In the genomic region with DNA sequence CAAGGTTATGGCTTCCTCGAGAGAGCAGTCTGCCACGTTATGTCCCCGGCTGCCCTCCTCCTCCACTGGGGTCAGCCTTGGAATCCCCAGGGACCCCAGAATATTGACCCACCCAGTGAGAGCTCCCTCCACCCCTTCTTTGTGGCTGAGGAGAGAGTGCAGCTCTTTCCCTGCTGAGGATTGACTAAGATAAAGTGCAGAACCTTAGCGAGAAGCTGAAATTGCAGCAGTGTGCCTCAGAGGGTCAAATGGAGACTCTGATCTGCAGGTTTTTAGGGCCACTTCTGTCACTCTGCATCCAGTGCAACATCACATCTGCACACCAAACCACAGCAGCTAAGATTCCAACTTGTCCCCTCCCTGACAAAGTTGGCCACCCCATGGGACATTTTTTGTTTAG, we compare ENCODE assay signal across 14 cellular contexts. TPM values are rescaled to one million over a fixed set of nuclear protein-coding genes. Genes with fewer than 3 reads are reported as not detected.
A peak's percentile ranks its signal among the peaks of the same experiment; 100 is the strongest.
DNase-seq lines count a peak whose midpoint lies in the region; ATAC-seq and TF ChIP-seq lines count a peak whose summit lies in the region.
"Had no signal": no experiment of that assay in that cellular context is flagged by ENCODE, and none has a peak within 500 bp of the region (broad histone marks: within the 10 kb centered on the region; RNA-seq: fewer than 3 reads in every experiment).

No MANE protein-coding gene starts in this region.

- H3K9me3 ChIP-seq in HAP-1, result no peaks in the 10 kb centered on the region
- H3K9me3 ChIP-seq: Caco-2 had no signal

- no peaks in the 10 kb centered on the region for H3K36me3 ChIP-seq in HAP-1 (replicated peaks)

- intact Hi-C loops in dorsolateral prefrontal cortex (cut with DNase I), result loop anchor here in 1 of 2 donors (5.0 kb wide), 1 partner anchor 70 kb away; no protein-coding TSS in a partner anchor

- no peak for TF ChIP-seq CTCF in dorsolateral prefrontal cortex (IDR thresholded peaks at IDR 0.05 in 54 of 56, conservative IDR thresholded peaks at IDR 0.05 in 2 of 56; ENCODE audit: low read depth in 1 of 56, partially characterized antibody in 56 of 56)

- H3K27ac ChIP-seq in dorsolateral prefrontal cortex (peak overlapping the region in 58 of 59 donors; percentile 3 to 91 (median 78)), substantia nigra (ENCODE audit: low read depth, low read length, poor library complexity, severe bottlenecking) (peak overlapping the region; percentile 67)

- no peak for ATAC-seq in GM18502 (IDR thresholded peaks at IDR 0.05; ENCODE audit: poor library complexity, unreplicated experiment)

- no peaks in the 10 kb centered on the region for H3K4me1 ChIP-seq in HAP-1

- no peaks in the 10 kb centered on the region for H3K27me3 ChIP-seq in dorsolateral prefrontal cortex
- H3K27me3 ChIP-seq in HAP-1 (ENCODE audit: low read depth), result no peaks in the 10 kb centered on the region

- DNase-seq in SK-N-DZ (ENCODE audit: low spot score) (peak; percentile 61), dorsolateral prefrontal cortex (no peak), myocyte (ENCODE audit: low read depth) (peak; percentile 32), substantia nigra (lab: John Stamatoyannopoulos, UW) (peak in 5 of 49 donors; percentile 28 to 55 (median 36)), HAP-1 (ENCODE audit: low spot score in 2 of 2) (no peak), NCI-H748 (lab: John Stamatoyannopoulos, UW; ENCODE audit: unreplicated experiment) (no peak)
- DNase-seq in activated naive CD4-positive, alpha-beta T cell (lab: John Stamatoyannopoulos, UW), result no peak
- DNase-seq: Caco-2; CD4-positive, CD25-positive, alpha-beta regulatory T cell; NCI-H1048; NCI-H526; OCI-M1; SHP77 treated with DMSO at 0.1 percent for 48 hours had no signal

- H3K4me3 ChIP-seq in dorsolateral prefrontal cortex, result peak overlapping the region in 16 of 59 donors; percentile 6 to 55 (median 40)
- H3K4me3 ChIP-seq in HAP-1, result no peak overlapping the region

- in situ Hi-C loops in HAP-1 (cut with MboI; ENCODE audit: low sequenced_read_pairs), result no loop called here

RNA-seq across cellular contexts. Expression of a gene that starts 25.6 kb away (rescaled TPM):
- 0.02 and 0.06 TPM in 2 replicates for polyA plus RNA-seq in SK-N-DZ (2014; cell fraction: cytosol; rRNA removed)
- 0.88 and 6.6 TPM in 2 replicates for polyA plus RNA-seq in SK-N-DZ (2014; cell fraction: nucleus; rRNA removed)
- 1 to 10 TPM in 102 of 120 experiments, under 1 TPM in 18; 0.29 to 8.5 (median 1.8) TPM for total RNA-seq in dorsolateral prefrontal cortex
- not detected in 2 replicates for total RNA-seq in myocyte
- 0.58 TPM for polyA plus RNA-seq in myocyte (2012)
- polyA plus RNA-seq: CD4-positive, CD25-positive, alpha-beta regulatory T cell had no signal

Comparison
In these comparisons a context has a peak if more than half of its experiments do, and no peak if none do; other contexts are left out.
1. DNase-seq: peak in SK-N-DZ (single experiment) and myocyte (single experiment); none in dorsolateral prefrontal cortex (0 of 10), HAP-1 (0 of 2), activated naive CD4-positive, alpha-beta T cell (0 of 4) and NCI-H748 (single experiment).